18 cellular contexts compared by ENCODE assay signal in genomic region chr9:28289732-28290131, GRCh38.
DNase-seq lines count a peak whose midpoint lies in the region; ATAC-seq, FAIRE-seq and TF ChIP-seq lines count a peak whose summit lies in the region.
"Had no signal": no experiment of that assay in that cellular context is flagged by ENCODE, and none has a peak within 500 bp of the region (broad histone marks: within the 10 kb centered on the region; RNA-seq: fewer than 3 reads in every experiment).

No MANE protein-coding gene starts in this region.

- no peak overlapping the region for H2AFZ ChIP-seq in SK-N-SH (ENCODE audit: low read depth)

- CTCF ChIA-PET in SK-N-SH (lab: Yijun Ruan, JAX), result no interaction called here
- CTCF ChIA-PET in naive thymus-derived CD4-positive, alpha-beta T cell (lab: Charles Lee), result no interaction called here

- POLR2A ChIA-PET in SK-N-SH (lab: Yijun Ruan, JAX), result no interaction called here
- POLR2A ChIA-PET in naive thymus-derived CD4-positive, alpha-beta T cell (lab: Charles Lee), result no interaction called here

- no peaks in the 10 kb centered on the region for H4K20me1 ChIP-seq in SK-N-SH (ENCODE audit: insufficient read depth)
- H4K20me1 ChIP-seq: BLaER1 treated with 17β-estradiol and CSF1 and Interleukin-3, amounts not matched to agents 10 nM and 100 nM had no signal

- H3K9me3 ChIP-seq in SK-N-SH (no peaks in the 10 kb centered on the region), iPS DF 6.9 (ENCODE audit: control insufficient read depth, insufficient read depth, low read length) (no peaks in the 10 kb centered on the region), tibial nerve (no peaks in the 10 kb centered on the region)
- H3K9me3 ChIP-seq in naive thymus-derived CD4-positive, alpha-beta T cell (ENCODE audit: control insufficient read depth in 2 of 3, low read length in 3 of 3), result no peaks in the 10 kb centered on the region
- H3K9me3 ChIP-seq: SJSA1 had no signal

- H3K27ac Mint-ChIP-seq in naive thymus-derived CD4-positive, alpha-beta T cell, result no peak overlapping the region

- H3F3A ChIP-seq in SK-N-SH (replicated peaks; ENCODE audit: insufficient read depth), result no peaks in the 10 kb centered on the region

- H3K27ac ChIP-seq in SK-N-SH (ENCODE audit: low read depth in 2 of 2, low read length in 1 of 2) (no peak overlapping the region), iPS DF 6.9 (ENCODE audit: low read length) (no peak overlapping the region), tibial nerve (no peak overlapping the region)
- H3K27ac ChIP-seq in naive thymus-derived CD4-positive, alpha-beta T cell (ENCODE audit: low read depth, low read length), result no peak overlapping the region
- H3K27ac ChIP-seq: 22Rv1, SJSA1 had no signal

- H3K4me1 ChIP-seq in SK-N-SH (ENCODE audit: control insufficient read depth in 1 of 2, insufficient read depth in 2 of 2, low read depth in 1 of 2, low read length in 1 of 2) (no peaks in the 10 kb centered on the region; a peak in 2 of 4 replicates), iPS DF 6.9 (ENCODE audit: control insufficient read depth, insufficient read depth, low read length) (no peaks in the 10 kb centered on the region), tibial nerve (no peaks in the 10 kb centered on the region)
- H3K4me1 ChIP-seq in naive thymus-derived CD4-positive, alpha-beta T cell (ENCODE audit: control insufficient read depth in 2 of 2, insufficient read depth in 2 of 2, low read length in 2 of 2), result no peaks in the 10 kb centered on the region
- H3K4me1 ChIP-seq: SJSA1 had no signal

- no peaks in the 10 kb centered on the region for H3K79me2 ChIP-seq in SK-N-SH (ENCODE audit: insufficient read depth)

- no peak overlapping the region for H3K4me3 Mint-ChIP-seq in naive thymus-derived CD4-positive, alpha-beta T cell

- H3K4me2 ChIP-seq in SK-N-SH, result no peak overlapping the region

- H3K4me1 Mint-ChIP-seq in naive thymus-derived CD4-positive, alpha-beta T cell, result no peaks in the 10 kb centered on the region

- peak; percentile 91 for FAIRE-seq in urothelium cell line (lab: Jason Lieb, UNC)
- FAIRE-seq: HTR-8/SVneo had no signal

- ATAC-seq in HG02610 (IDR thresholded peaks at IDR 0.05; ENCODE audit: unreplicated experiment), result no peak
- no peak for ATAC-seq in naive thymus-derived CD4-positive, alpha-beta T cell
- ATAC-seq: HCT116 had no signal

- TF ChIP-seq EP300 in SK-N-SH (IDR thresholded peaks at IDR 0.05; ENCODE audit: borderline replicate concordance in 1 of 2, low read depth in 1 of 2, low read length in 1 of 2) (no peak), tibial nerve (IDR thresholded peaks at IDR 0.05) (no peak)

- no peak overlapping the region for H3K9ac ChIP-seq in SK-N-SH
- H3K9ac ChIP-seq: BLaER1 treated with 17β-estradiol and CSF1 and Interleukin-3, amounts not matched to agents 10 nM and 100 nM had no signal

- DNase-seq in NCI-H1105 treated with DMSO at 0.1 percent for 48 hours (lab: John Stamatoyannopoulos, UW) (peak; percentile 12), NCI-H1105 (lab: John Stamatoyannopoulos, UW) (no peak), SK-N-SH (no peak), iPS DF 6.9 (ENCODE audit: low read depth, low spot score) (peak; percentile 4), urothelium cell line (ENCODE audit: low spot score) (peak; percentile 40), tibial nerve (ENCODE audit: low spot score in 2 of 2) (no peak)
- DNase-seq in naive thymus-derived CD4-positive, alpha-beta T cell, result no peak
- DNase-seq: DMS153, EL, NCI-H1694, NCI-H510A treated with DMSO at 0.1 percent for 48 hours, RPMI8226 had no signal

- no peak for TF ChIP-seq RAD21 in SK-N-SH (IDR thresholded peaks at IDR 0.05; ENCODE audit: low read length)

- no peaks in the 10 kb centered on the region for H3K27me3 Mint-ChIP-seq in naive thymus-derived CD4-positive, alpha-beta T cell

- H3K36me3 Mint-ChIP-seq in naive thymus-derived CD4-positive, alpha-beta T cell, result no peaks in the 10 kb centered on the region

- H3K4me3 ChIP-seq in SK-N-SH (ENCODE audit: low read depth in 2 of 2, low read length in 1 of 2) (no peak overlapping the region), iPS DF 6.9 (ENCODE audit: low read length) (no peak overlapping the region), tibial nerve (no peak overlapping the region)
- H3K4me3 ChIP-seq in naive thymus-derived CD4-positive, alpha-beta T cell (ENCODE audit: low read length), result no peak overlapping the region
- H3K4me3 ChIP-seq: BLaER1 treated with 17β-estradiol and CSF1 and Interleukin-3, amounts not matched to agents 10 nM and 100 nM; SJSA1 had no signal

- no peaks in the 10 kb centered on the region for H3K9me2 ChIP-seq in SK-N-SH

- H3K36me3 ChIP-seq in SK-N-SH (replicated peaks in 1 of 2; ENCODE audit: control insufficient read depth in 1 of 2, insufficient read depth in 2 of 2, low read length in 1 of 2), result no peaks in the 10 kb centered on the region
- H3K36me3 ChIP-seq in iPS DF 6.9 (ENCODE audit: control insufficient read depth, insufficient read depth, low read length), result no peaks in the 10 kb centered on the region
- H3K36me3 ChIP-seq in naive thymus-derived CD4-positive, alpha-beta T cell (ENCODE audit: control insufficient read depth in 2 of 3, insufficient read depth in 3 of 3, low read length in 3 of 3), result no peaks in the 10 kb centered on the region
- H3K36me3 ChIP-seq in tibial nerve, result no peaks in the 10 kb centered on the region
- H3K36me3 ChIP-seq: BLaER1 treated with 17β-estradiol and CSF1 and Interleukin-3, amounts not matched to agents 10 nM and 100 nM; SJSA1 had no signal

- H3K27me3 ChIP-seq in SK-N-SH (ENCODE audit: insufficient read depth) (no peaks in the 10 kb centered on the region), iPS DF 6.9 (ENCODE audit: control insufficient read depth, insufficient read depth, low read length) (no peaks in the 10 kb centered on the region), tibial nerve (no peaks in the 10 kb centered on the region)
- no peaks in the 10 kb centered on the region for H3K27me3 ChIP-seq in naive thymus-derived CD4-positive, alpha-beta T cell (ENCODE audit: control insufficient read depth in 2 of 2, insufficient read depth in 2 of 2, low read length in 2 of 2)
- H3K27me3 ChIP-seq: BLaER1 treated with 17β-estradiol and CSF1 and Interleukin-3, amounts not matched to agents 10 nM and 100 nM; SJSA1 had no signal

- TF ChIP-seq POLR2A in tibial nerve (IDR thresholded peaks at IDR 0.05), result no peak

- H3K9me3 Mint-ChIP-seq in naive thymus-derived CD4-positive, alpha-beta T cell, result peaks cover 0 to 15% (median 3%) of the 10 kb centered on the region in 11 donors

- intact Hi-C loops in naive thymus-derived CD4-positive, alpha-beta T cell (cut with micrococcal nuclease), result no loop called here

- no peak for TF ChIP-seq CTCF in SK-N-SH (IDR thresholded peaks at IDR 0.05)
- TF ChIP-seq CTCF in tibial nerve (IDR thresholded peaks at IDR 0.05), result no peak

TF ChIP-seq in SK-N-SH, 30 proteins besides CTCF, POLR2A, EP300 and RAD21:
- no peak for TF ChIP-seq RFX5 (IDR thresholded peaks at IDR 0.05; ENCODE audit: low read length)
- no peak for TF ChIP-seq FOXM1 (IDR thresholded peaks at IDR 0.05; ENCODE audit: low read depth)
- no peak for TF ChIP-seq EZH2phosphoT487 (IDR thresholded peaks at IDR 0.05; ENCODE audit: borderline replicate concordance, low read depth)
- peak; percentile 25; the same call in 1 of the 2 replicates for TF ChIP-seq NFIC (IDR thresholded peaks at IDR 0.05; ENCODE audit: borderline replicate concordance)
- no peak for TF ChIP-seq MXI1 (IDR thresholded peaks at IDR 0.05; ENCODE audit: low read depth, low read length)
- TF ChIP-seq GATA2 (CRISPR knock-in tag; IDR thresholded peaks at IDR 0.05), result no peak
- TF ChIP-seq FOSL2 (IDR thresholded peaks at IDR 0.05; ENCODE audit: borderline replicate concordance, low read depth), result no peak
- no peak for TF ChIP-seq RCOR1 (IDR thresholded peaks at IDR 0.05; ENCODE audit: low read length)
- TF ChIP-seq MAX (IDR thresholded peaks at IDR 0.05; ENCODE audit: low read depth), result no peak
TF ChIP-seq in SK-N-SH: peak in this region for 1.

Comparison
In these comparisons a context has a peak if more than half of its experiments do, and no peak if none do; other contexts are left out.
1. DNase-seq: peak in NCI-H1105 treated with DMSO at 0.1 percent for 48 hours (single experiment), iPS DF 6.9 (single experiment) and urothelium cell line (single experiment); none in NCI-H1105 (single experiment), SK-N-SH (single experiment), naive thymus-derived CD4-positive, alpha-beta T cell (0 of 9) and tibial nerve (0 of 2).